Comparison of ENCODE assay signal across 8 cellular contexts in genomic region chr11:63814383-63814736, GRCh38. TPM values are rescaled to one million over a fixed set of nuclear protein-coding genes. Genes with fewer than 3 reads are reported as not detected.
DNase-seq lines count a peak whose midpoint lies in the region; ATAC-seq lines count a peak whose summit lies in the region.

No MANE protein-coding gene starts in this region.

- H3K4me3 ChIP-seq in iPS-18c (ENCODE audit: insufficient read depth, low read depth, low read length) (peak overlapping the region; percentile 94), subcutaneous abdominal adipose tissue (ENCODE audit: low read depth in 1 of 5, low read length in 5 of 5) (peak overlapping the region; percentile 78 to 96 (median 94))

- H3K4me3 Mint-ChIP-seq in activated CD4-positive, alpha-beta memory T cell treated with anti-CD3 and anti-CD28 coated beads for 36 hours = peak overlapping the region; percentile 79

- no peak for ATAC-seq in GM21526 (IDR thresholded peaks at IDR 0.05; ENCODE audit: low FRiP score, unreplicated experiment)

- CTCF ChIA-PET in activated CD4-positive, alpha-beta memory T cell treated with anti-CD3 and anti-CD28 coated beads for 36 hours (lab: Charles Lee) = interaction anchor here (0.7 to 1.0 kb wide), 3 partner anchors 24 to 132 kb away, joined by 3 to 5 read pairs (median 3); partner anchors contain the start of gene ZFTA

- H3K4me1 Mint-ChIP-seq in activated CD4-positive, alpha-beta memory T cell treated with anti-CD3 and anti-CD28 coated beads for 36 hours (ENCODE audit: low read depth) = peaks cover 26% of the 10 kb centered on the region

- DNase-seq in NOMO-1 treated with dmso at 0.1 percent for 144 hours (lab: John Stamatoyannopoulos, UW; ENCODE audit: unreplicated experiment) (peak; percentile 9), NOMO-1 (lab: John Stamatoyannopoulos, UW; ENCODE audit: unreplicated experiment in 2 of 2) (no peak), mucosa of gallbladder (ENCODE audit: low spot score) (no peak), posterior cingulate gyrus (no peak)
- DNase-seq in activated CD4-positive, alpha-beta memory T cell treated with anti-CD3 and anti-CD28 coated beads for 36 hours = no peak

- peaks cover 22% of the 10 kb centered on the region for H3K36me3 Mint-ChIP-seq in activated CD4-positive, alpha-beta memory T cell treated with anti-CD3 and anti-CD28 coated beads for 36 hours

- H3K9me3 Mint-ChIP-seq in activated CD4-positive, alpha-beta memory T cell treated with anti-CD3 and anti-CD28 coated beads for 36 hours = no peaks in the 10 kb centered on the region

- peak overlapping the region; percentile 8 to 93 (median 89) for H3K9ac ChIP-seq in subcutaneous abdominal adipose tissue (ENCODE audit: low read length in 5 of 5)

- POLR2A ChIA-PET in activated CD4-positive, alpha-beta memory T cell treated with anti-CD3 and anti-CD28 coated beads for 36 hours (lab: Charles Lee) = interaction anchor here (0.7 to 1.5 kb wide), 2 partner anchors 45 to 171 kb away, joined by 3 to 4 read pairs; partner anchors contain the start of gene ZFTA

- H3K27ac ChIP-seq in subcutaneous abdominal adipose tissue (ENCODE audit: low read depth, low read length) = no peak overlapping the region

- H3K9me3 ChIP-seq in iPS-18c (ENCODE audit: control insufficient read depth, insufficient read depth, low read length) = no peaks in the 10 kb centered on the region
- no peaks in the 10 kb centered on the region for H3K9me3 ChIP-seq in subcutaneous abdominal adipose tissue (ENCODE audit: control insufficient read depth in 5 of 5, low read length in 5 of 5)

- H3K36me3 ChIP-seq in subcutaneous abdominal adipose tissue (ENCODE audit: control insufficient read depth in 5 of 5, insufficient read depth in 5 of 5, low read length in 5 of 5) = peaks cover 0 to 26% (median 17%) of the 10 kb centered on the region in 5 donors

- H3K27me3 ChIP-seq in subcutaneous abdominal adipose tissue (ENCODE audit: control insufficient read depth in 5 of 5, insufficient read depth in 4 of 5, low read length in 5 of 5) = no peaks in the 10 kb centered on the region

- H3K4me1 ChIP-seq in subcutaneous abdominal adipose tissue (ENCODE audit: control insufficient read depth in 5 of 5, insufficient read depth in 5 of 5, low read length in 5 of 5) = peaks cover 0 to 26% (median 24%) of the 10 kb centered on the region in 5 donors

- H3K27ac Mint-ChIP-seq in activated CD4-positive, alpha-beta memory T cell treated with anti-CD3 and anti-CD28 coated beads for 36 hours = no peak overlapping the region

- no peaks in the 10 kb centered on the region for H3K27me3 Mint-ChIP-seq in activated CD4-positive, alpha-beta memory T cell treated with anti-CD3 and anti-CD28 coated beads for 36 hours

- intact Hi-C loops in activated CD4-positive, alpha-beta memory T cell treated with anti-CD3 and anti-CD28 coated beads for 36 hours (cut with micrococcal nuclease) = loop anchor here (5.0 kb wide), 2 partner anchors 47 to 142 kb away; partner anchors contain the start of genes ATL3 and ZFTA
- intact Hi-C loops in posterior cingulate gyrus (cut with DNase I) = loop anchor here (5.0 kb wide), 1 partner anchor 132 kb away; the partner anchor contains the start of gene RTN3

RNA-seq across cellular contexts. Expression of gene SPINDOC, which starts 1.1 kb away (rescaled TPM):
- total RNA-seq in activated CD4-positive, alpha-beta memory T cell treated with anti-CD3 and anti-CD28 coated beads for 36 hours = 10 to 100 TPM; 27.9 to 29.3 TPM
- total RNA-seq in mucosa of gallbladder = 19.6 TPM

RNA-seq across cellular contexts. Expression of gene MARK2, which starts 24.6 kb away (rescaled TPM):
- 10 to 100 TPM; 20.0 to 29.0 TPM for total RNA-seq in activated CD4-positive, alpha-beta memory T cell treated with anti-CD3 and anti-CD28 coated beads for 36 hours
- total RNA-seq in mucosa of gallbladder = 65.0 TPM

RNA-seq across cellular contexts. Expression of gene ZFTA, which starts 45.8 kb away (rescaled TPM):
- total RNA-seq in activated CD4-positive, alpha-beta memory T cell treated with anti-CD3 and anti-CD28 coated beads for 36 hours = 1 to 10 TPM; 1.3 to 1.5 TPM
- total RNA-seq in mucosa of gallbladder = 30.7 TPM

Comparison
In these comparisons a context has a peak if more than half of its experiments do, and no peak if none do; other contexts are left out.
1. RNA of gene ZFTA, which starts 45.8 kb away (total RNA-seq): 30.7 TPM in mucosa of gallbladder (single experiment); 1.3 to 1.5 TPM in activated CD4-positive, alpha-beta memory T cell treated with anti-CD3 and anti-CD28 coated beads for 36 hours; every median in the first group is over 10 times any median in the second.